1 cellular context compared by ENCODE assay signal in the genomic region with DNA sequence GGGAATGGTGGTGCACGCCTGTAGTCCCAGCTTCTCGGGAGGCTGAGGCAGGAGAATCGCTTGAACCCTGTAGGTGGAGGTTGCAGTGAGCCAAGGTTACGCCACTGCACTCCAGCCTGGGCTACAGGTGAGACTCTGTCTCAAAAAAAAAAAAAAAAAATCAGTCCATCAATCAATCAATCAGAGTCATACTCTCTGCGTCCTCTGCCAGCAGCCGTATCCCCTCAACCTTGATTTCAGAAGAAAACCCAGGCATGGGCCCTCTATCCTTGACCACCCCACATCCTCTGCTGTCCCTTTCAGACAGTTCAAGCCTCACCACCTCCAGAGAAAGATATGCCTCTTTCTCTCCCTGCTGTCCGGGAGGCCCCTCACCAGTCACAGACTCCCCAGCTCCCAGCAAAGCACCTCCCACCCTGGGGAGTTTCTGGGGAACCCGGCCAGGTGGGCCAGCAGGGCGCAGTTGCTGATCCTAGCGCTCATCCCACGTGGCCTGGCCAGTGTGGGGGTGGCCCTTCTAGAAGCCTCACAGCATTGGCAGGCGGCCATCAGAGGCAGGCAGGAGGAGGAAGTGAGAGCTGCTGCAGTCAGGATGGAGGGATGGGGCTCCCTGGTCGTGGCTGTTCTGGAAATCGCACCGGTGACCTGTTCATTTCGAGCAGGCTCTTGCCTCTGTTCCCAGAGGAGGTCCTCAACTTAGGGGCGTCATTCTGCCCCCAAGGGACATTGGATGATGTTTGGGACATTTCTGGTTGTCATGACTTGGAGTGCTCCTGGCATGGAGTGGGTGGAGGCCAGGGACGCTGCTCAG.
TF ChIP-seq lines count a peak whose summit lies in the region.

No MANE protein-coding gene starts in this region.

TF ChIP-seq in K562, 482 proteins besides CTCF, POLR2A, EP300 and RAD21 (continued from another document and continues in another):
- TF ChIP-seq ZFP30 (CRISPR knock-in tag; IDR thresholded peaks at IDR 0.05; ENCODE audit: borderline replicate concordance) (no peak), ZNF77 (CRISPR knock-in tag; IDR thresholded peaks at IDR 0.05) (no peak), CCNT2 (IDR thresholded peaks at IDR 0.05; ENCODE audit: borderline replicate concordance, extremely low read depth, insufficient read length, low read depth, low read length) (peak; percentile 52), FUS (optimal IDR thresholded peaks at IDR 0.05; ENCODE audit: low read depth, low read length) (no peak), SRSF7 (optimal IDR thresholded peaks at IDR 0.05; ENCODE audit: low read depth, low read length) (no peak), BRF1 (IDR thresholded peaks at IDR 0.05; ENCODE audit: borderline replicate concordance, extremely low read depth, insufficient read length) (no peak), PPARD (CRISPR knock-in tag; IDR thresholded peaks at IDR 0.05) (no peak), SMAD4 (CRISPR knock-in tag; conservative IDR thresholded peaks at IDR 0.05) (0 out of 2 replicates have a peak, but pooled peaks have one; percentile 47), ZBED1 (IDR thresholded peaks at IDR 0.05) (no peak), KLF1 (tag; IDR thresholded peaks at IDR 0.05) (no peak), PRMT5 (CRISPR knock-in tag; IDR thresholded peaks at IDR 0.05) (no peak), CBX5 (IDR thresholded peaks at IDR 0.05; ENCODE audit: borderline replicate concordance, low read depth) (0 out of 2 replicates have a peak, but pooled peaks have one; percentile 11), CSDE1 (IDR thresholded peaks at IDR 0.05) (no peak), HDAC1 (IDR thresholded peaks at IDR 0.05) (peak in 1 of 2 experiments; percentile 59; a peak in 1 of 4 replicates), ARID1B (IDR thresholded peaks at IDR 0.05) (peak; percentile 57), SIN3B (IDR thresholded peaks at IDR 0.05; ENCODE audit: low read depth) (no peak), NR2C1 (IDR thresholded peaks at IDR 0.05) (no peak), NR2C1 (tag; IDR thresholded peaks at IDR 0.05) (no peak), NFIX (CRISPR knock-in tag; IDR thresholded peaks at IDR 0.05; ENCODE audit: low read depth) (no peak), ZNF586 (CRISPR knock-in tag; conservative IDR thresholded peaks at IDR 0.05) (no peak), ZNF431 (CRISPR knock-in tag; IDR thresholded peaks at IDR 0.05) (0 out of 2 replicates have a peak, but pooled peaks have one; percentile 44), GABPB1 (CRISPR knock-in tag; IDR thresholded peaks at IDR 0.05) (peak; percentile 21; the same call in 1 of the 2 replicates), STAT5B (CRISPR knock-in tag; IDR thresholded peaks at IDR 0.05) (no peak), CBX1 (IDR thresholded peaks at IDR 0.05; ENCODE audit: low read depth) (0 out of 2 replicates have a peak, but pooled peaks have one; percentile 32), CBFA2T2 (conservative IDR thresholded peaks at IDR 0.05) (peak; percentile 46; the same call in 1 of the 2 replicates), ZBTB8A (IDR thresholded peaks at IDR 0.05; ENCODE audit: partially characterized antibody) (no peak), RAD51 (IDR thresholded peaks at IDR 0.05; ENCODE audit: borderline replicate concordance, low read depth) (peak; percentile 81)
- TF ChIP-seq, protein P1, sequence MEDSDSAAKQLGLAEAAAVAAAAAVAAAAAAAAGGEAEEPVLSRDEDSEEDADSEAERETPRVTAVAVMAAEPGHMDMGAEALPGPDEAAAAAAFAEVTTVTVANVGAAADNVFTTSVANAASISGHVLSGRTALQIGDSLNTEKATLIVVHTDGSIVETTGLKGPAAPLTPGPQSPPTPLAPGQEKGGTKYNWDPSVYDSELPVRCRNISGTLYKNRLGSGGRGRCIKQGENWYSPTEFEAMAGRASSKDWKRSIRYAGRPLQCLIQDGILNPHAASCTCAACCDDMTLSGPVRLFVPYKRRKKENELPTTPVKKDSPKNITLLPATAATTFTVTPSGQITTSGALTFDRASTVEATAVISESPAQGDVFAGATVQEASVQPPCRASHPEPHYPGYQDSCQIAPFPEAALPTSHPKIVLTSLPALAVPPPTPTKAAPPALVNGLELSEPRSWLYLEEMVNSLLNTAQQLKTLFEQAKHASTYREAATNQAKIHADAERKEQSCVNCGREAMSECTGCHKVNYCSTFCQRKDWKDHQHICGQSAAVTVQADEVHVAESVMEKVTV (CRISPR knock-in tag; IDR thresholded peaks at IDR 0.05), result no peak
- TF ChIP-seq, protein P2, sequence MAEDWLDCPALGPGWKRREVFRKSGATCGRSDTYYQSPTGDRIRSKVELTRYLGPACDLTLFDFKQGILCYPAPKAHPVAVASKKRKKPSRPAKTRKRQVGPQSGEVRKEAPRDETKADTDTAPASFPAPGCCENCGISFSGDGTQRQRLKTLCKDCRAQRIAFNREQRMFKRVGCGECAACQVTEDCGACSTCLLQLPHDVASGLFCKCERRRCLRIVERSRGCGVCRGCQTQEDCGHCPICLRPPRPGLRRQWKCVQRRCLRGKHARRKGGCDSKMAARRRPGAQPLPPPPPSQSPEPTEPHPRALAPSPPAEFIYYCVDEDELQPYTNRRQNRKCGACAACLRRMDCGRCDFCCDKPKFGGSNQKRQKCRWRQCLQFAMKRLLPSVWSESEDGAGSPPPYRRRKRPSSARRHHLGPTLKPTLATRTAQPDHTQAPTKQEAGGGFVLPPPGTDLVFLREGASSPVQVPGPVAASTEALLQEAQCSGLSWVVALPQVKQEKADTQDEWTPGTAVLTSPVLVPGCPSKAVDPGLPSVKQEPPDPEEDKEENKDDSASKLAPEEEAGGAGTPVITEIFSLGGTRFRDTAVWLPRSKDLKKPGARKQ (CRISPR knock-in tag; IDR thresholded peaks at IDR 0.05), result no peak
- TF ChIP-seq, protein P3, sequence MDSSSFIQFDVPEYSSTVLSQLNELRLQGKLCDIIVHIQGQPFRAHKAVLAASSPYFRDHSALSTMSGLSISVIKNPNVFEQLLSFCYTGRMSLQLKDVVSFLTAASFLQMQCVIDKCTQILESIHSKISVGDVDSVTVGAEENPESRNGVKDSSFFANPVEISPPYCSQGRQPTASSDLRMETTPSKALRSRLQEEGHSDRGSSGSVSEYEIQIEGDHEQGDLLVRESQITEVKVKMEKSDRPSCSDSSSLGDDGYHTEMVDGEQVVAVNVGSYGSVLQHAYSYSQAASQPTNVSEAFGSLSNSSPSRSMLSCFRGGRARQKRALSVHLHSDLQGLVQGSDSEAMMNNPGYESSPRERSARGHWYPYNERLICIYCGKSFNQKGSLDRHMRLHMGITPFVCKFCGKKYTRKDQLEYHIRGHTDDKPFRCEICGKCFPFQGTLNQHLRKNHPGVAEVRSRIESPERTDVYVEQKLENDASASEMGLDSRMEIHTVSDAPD (CRISPR knock-in tag; IDR thresholded peaks at IDR 0.05), result no peak
- TF ChIP-seq, protein P4, sequence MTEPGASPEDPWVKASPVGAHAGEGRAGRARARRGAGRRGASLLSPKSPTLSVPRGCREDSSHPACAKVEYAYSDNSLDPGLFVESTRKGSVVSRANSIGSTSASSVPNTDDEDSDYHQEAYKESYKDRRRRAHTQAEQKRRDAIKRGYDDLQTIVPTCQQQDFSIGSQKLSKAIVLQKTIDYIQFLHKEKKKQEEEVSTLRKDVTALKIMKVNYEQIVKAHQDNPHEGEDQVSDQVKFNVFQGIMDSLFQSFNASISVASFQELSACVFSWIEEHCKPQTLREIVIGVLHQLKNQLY (CRISPR knock-in tag; conservative IDR thresholded peaks at IDR 0.05), result no peak
- TF ChIP-seq, protein P5, sequence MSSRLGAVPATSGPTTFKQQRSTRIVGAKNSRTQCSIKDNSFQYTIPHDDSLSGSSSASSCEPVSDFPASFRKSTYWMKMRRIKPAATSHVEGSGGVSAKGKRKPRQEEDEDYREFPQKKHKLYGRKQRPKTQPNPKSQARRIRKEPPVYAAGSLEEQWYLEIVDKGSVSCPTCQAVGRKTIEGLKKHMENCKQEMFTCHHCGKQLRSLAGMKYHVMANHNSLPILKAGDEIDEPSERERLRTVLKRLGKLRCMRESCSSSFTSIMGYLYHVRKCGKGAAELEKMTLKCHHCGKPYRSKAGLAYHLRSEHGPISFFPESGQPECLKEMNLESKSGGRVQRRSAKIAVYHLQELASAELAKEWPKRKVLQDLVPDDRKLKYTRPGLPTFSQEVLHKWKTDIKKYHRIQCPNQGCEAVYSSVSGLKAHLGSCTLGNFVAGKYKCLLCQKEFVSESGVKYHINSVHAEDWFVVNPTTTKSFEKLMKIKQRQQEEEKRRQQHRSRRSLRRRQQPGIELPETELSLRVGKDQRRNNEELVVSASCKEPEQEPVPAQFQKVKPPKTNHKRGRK (tag; IDR thresholded peaks at IDR 0.05), result no peak
- TF ChIP-seq, protein P6, sequence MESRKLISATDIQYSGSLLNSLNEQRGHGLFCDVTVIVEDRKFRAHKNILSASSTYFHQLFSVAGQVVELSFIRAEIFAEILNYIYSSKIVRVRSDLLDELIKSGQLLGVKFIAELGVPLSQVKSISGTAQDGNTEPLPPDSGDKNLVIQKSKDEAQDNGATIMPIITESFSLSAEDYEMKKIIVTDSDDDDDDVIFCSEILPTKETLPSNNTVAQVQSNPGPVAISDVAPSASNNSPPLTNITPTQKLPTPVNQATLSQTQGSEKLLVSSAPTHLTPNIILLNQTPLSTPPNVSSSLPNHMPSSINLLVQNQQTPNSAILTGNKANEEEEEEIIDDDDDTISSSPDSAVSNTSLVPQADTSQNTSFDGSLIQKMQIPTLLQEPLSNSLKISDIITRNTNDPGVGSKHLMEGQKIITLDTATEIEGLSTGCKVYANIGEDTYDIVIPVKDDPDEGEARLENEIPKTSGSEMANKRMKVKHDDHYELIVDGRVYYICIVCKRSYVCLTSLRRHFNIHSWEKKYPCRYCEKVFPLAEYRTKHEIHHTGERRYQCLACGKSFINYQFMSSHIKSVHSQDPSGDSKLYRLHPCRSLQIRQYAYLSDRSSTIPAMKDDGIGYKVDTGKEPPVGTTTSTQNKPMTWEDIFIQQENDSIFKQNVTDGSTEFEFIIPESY (CRISPR knock-in tag; IDR thresholded peaks at IDR 0.05), result peak; percentile 48
- TF ChIP-seq, protein P7, sequence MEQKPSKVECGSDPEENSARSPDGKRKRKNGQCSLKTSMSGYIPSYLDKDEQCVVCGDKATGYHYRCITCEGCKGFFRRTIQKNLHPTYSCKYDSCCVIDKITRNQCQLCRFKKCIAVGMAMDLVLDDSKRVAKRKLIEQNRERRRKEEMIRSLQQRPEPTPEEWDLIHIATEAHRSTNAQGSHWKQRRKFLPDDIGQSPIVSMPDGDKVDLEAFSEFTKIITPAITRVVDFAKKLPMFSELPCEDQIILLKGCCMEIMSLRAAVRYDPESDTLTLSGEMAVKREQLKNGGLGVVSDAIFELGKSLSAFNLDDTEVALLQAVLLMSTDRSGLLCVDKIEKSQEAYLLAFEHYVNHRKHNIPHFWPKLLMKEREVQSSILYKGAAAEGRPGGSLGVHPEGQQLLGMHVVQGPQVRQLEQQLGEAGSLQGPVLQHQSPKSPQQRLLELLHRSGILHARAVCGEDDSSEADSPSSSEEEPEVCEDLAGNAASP (IDR thresholded peaks at IDR 0.05), result no peak
- TF ChIP-seq, protein P8, sequence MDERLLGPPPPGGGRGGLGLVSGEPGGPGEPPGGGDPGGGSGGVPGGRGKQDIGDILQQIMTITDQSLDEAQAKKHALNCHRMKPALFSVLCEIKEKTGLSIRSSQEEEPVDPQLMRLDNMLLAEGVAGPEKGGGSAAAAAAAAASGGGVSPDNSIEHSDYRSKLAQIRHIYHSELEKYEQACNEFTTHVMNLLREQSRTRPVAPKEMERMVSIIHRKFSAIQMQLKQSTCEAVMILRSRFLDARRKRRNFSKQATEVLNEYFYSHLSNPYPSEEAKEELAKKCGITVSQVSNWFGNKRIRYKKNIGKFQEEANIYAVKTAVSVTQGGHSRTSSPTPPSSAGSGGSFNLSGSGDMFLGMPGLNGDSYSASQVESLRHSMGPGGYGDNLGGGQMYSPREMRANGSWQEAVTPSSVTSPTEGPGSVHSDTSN (CRISPR knock-in tag; IDR thresholded peaks at IDR 0.05; ENCODE audit: low read depth), result no peak
- TF ChIP-seq, protein P8 (tag; conservative IDR thresholded peaks at IDR 0.05; ENCODE audit: low read depth), result peak; percentile 74
- TF ChIP-seq, protein P9, sequence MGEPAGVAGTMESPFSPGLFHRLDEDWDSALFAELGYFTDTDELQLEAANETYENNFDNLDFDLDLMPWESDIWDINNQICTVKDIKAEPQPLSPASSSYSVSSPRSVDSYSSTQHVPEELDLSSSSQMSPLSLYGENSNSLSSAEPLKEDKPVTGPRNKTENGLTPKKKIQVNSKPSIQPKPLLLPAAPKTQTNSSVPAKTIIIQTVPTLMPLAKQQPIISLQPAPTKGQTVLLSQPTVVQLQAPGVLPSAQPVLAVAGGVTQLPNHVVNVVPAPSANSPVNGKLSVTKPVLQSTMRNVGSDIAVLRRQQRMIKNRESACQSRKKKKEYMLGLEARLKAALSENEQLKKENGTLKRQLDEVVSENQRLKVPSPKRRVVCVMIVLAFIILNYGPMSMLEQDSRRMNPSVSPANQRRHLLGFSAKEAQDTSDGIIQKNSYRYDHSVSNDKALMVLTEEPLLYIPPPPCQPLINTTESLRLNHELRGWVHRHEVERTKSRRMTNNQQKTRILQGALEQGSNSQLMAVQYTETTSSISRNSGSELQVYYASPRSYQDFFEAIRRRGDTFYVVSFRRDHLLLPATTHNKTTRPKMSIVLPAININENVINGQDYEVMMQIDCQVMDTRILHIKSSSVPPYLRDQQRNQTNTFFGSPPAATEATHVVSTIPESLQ (CRISPR knock-in tag; IDR thresholded peaks at IDR 0.05), result no peak
- TF ChIP-seq, protein P10, sequence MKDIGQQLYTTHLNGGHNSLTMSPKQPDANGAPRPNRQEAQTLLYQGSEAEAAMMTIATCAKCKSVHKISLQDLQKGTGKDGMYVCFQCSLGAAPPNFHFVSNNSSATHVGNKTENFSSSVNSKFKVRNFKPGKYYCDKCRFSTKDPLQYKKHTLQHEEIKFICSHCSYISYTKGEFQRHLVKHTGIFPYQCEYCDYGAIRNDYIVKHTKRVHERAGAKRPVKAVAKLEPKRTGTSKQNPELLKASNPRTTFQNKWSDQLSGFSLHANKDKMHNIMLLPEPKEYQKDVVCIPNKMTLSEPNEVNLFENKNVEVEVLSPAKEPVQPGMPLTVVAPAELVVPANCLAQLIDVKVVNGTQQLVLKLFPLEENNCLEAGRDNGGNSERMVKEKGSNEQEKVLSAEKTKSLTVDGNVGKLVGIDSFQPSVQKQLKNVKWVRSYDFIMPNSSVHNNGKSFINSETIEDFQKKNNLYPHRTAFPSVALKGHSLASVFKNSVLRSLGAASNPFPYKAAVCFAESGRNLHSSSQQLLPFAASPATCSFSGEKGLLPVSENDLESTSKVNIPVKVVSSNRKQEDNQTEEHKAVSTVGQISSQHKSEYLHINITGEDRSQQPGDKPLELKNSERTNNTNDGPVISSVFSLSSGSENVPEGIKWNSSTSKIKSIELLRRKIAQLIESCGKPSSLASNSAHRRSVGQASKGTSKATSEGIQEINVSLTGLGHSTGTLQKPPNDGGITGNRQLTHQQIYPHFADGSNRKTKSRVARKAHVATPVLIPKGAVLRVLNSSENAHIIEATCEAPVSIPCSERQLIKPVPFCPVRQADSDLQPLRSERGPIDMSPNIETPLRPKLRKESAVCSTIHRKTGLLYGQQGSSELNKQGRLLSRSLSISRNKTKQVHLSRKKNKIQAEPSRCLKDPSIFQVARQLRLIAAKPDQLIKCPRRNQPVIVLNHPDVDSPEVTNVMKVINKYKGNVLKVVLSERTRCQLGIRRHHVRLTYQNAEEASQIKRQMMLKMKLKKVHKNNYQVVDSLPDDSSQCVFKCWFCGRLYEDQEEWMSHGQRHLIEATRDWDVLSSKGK (CRISPR knock-in tag; IDR thresholded peaks at IDR 0.05), result no peak
